In genomic region chr18:60846396-60846795, GRCh38 we compare ENCODE assay signal across 15 cellular contexts.
DNase-seq lines count a peak whose midpoint lies in the region; ATAC-seq and TF ChIP-seq lines count a peak whose summit lies in the region.
"Had no signal": no experiment of that assay in that cellular context is flagged by ENCODE, and none has a peak within 500 bp of the region (broad histone marks: within the 10 kb centered on the region; RNA-seq: fewer than 3 reads in every experiment).

No MANE protein-coding gene starts in this region.

- H3K9me3 ChIP-seq in mammary epithelial cell (replicated peaks; ENCODE audit: insufficient read depth, low read length) (no peaks in the 10 kb centered on the region), breast epithelium (peaks cover 0 to 8% of the 10 kb centered on the region in 2 donors)
- H3K9me3 ChIP-seq in CD4-positive, alpha-beta T cell (ENCODE audit: control insufficient read depth, low read length): peaks cover 6% of the 10 kb centered on the region
- H3K9me3 ChIP-seq: BLaER1 had no signal

- H3K4me1 ChIP-seq in mammary epithelial cell (ENCODE audit: insufficient read depth, low read length): no peaks in the 10 kb centered on the region
- H3K4me1 ChIP-seq in breast epithelium: no peaks in the 10 kb centered on the region
- H3K4me1 ChIP-seq: BLaER1 had no signal

- in situ Hi-C loops in mammary epithelial cell (cut with MboI; ENCODE audit: low sequenced_read_pairs in 2 of 2): no loop called here

- H3K4me2 ChIP-seq in mammary epithelial cell (ENCODE audit: insufficient read depth, low read depth, low read length): no peak overlapping the region
- H3K4me2 ChIP-seq: BLaER1 had no signal

- H3K36me3 Mint-ChIP-seq in CD4-positive, alpha-beta T cell (ENCODE audit: low read depth): no peaks in the 10 kb centered on the region

- no peak overlapping the region for H3K9ac ChIP-seq in mammary epithelial cell (ENCODE audit: insufficient read depth, low read length)
- H3K9ac ChIP-seq: BLaER1 had no signal

- CTCF ChIA-PET in mammary epithelial cell (lab: Charles Lee; ENCODE audit: low non-redundant PET): no interaction called here
- CTCF ChIA-PET in CD4-positive, alpha-beta T cell (lab: Charles Lee): no interaction called here

- H4K20me1 ChIP-seq in mammary epithelial cell (ENCODE audit: insufficient read depth, low read length): no peaks in the 10 kb centered on the region
- H4K20me1 ChIP-seq: BLaER1 had no signal

- no peak overlapping the region for H3K27ac Mint-ChIP-seq in CD4-positive, alpha-beta T cell
- H3K27ac Mint-ChIP-seq: HFFc6 had no signal

- dilution Hi-C loops in mammary epithelial cell (cut with HindIII; ENCODE audit: low sequenced_read_pairs): no loop called here

- POLR2A ChIA-PET in CD4-positive, alpha-beta T cell (lab: Charles Lee): no interaction called here

- H3K4me3 Mint-ChIP-seq in CD4-positive, alpha-beta T cell: no peak overlapping the region
- H3K4me3 Mint-ChIP-seq: HFFc6 had no signal

- H3K36me3 ChIP-seq in mammary epithelial cell (ENCODE audit: insufficient read depth, low read length): no peaks in the 10 kb centered on the region
- H3K36me3 ChIP-seq in breast epithelium: no peaks in the 10 kb centered on the region
- H3K36me3 ChIP-seq: BLaER1 had no signal

- H3K27ac ChIP-seq in mammary epithelial cell (ENCODE audit: insufficient read depth, low read depth, low read length) (no peak overlapping the region), breast epithelium (no peak overlapping the region), dorsolateral prefrontal cortex (no peak overlapping the region)
- no peak overlapping the region for H3K27ac ChIP-seq in CD4-positive, alpha-beta T cell (ENCODE audit: low read depth, low read length)
- H3K27ac ChIP-seq: 22Rv1, BLaER1 had no signal

- intact Hi-C loops in mammary epithelial cell (cut with micrococcal nuclease): no loop called here
- intact Hi-C loops in breast epithelium (cut with DNase I; ENCODE audit: low total_unique reads): no loop called here
- intact Hi-C loops in dorsolateral prefrontal cortex (cut with DNase I): no loop called here
- intact Hi-C loops in CD4-positive, alpha-beta T cell (cut with DNase I, micrococcal nuclease): no loop called here

- no peak for ATAC-seq in CD4-positive, alpha-beta T cell (ENCODE audit: poor library complexity)
- ATAC-seq: GM12878, HepG2 had no signal

- BruUV-seq in mammary epithelial cell (replicated peaks; lab: Mats Ljungman, UMichigan): no TSS peak

- H3K4me3 ChIP-seq in mammary epithelial cell (replicated peaks in 1 of 3; ENCODE audit: insufficient read depth in 1 of 3, low read depth in 2 of 3, low read length in 3 of 3): no peak overlapping the region
- H3K4me3 ChIP-seq in breast epithelium: no peak overlapping the region
- no peak overlapping the region for H3K4me3 ChIP-seq in dorsolateral prefrontal cortex
- H3K4me3 ChIP-seq: BLaER1, GM12878 had no signal

- TF ChIP-seq CTCF in mammary epithelial cell (conservative IDR thresholded peaks at IDR 0.05 in 1 of 2, IDR thresholded peaks at IDR 0.05 in 1 of 2; ENCODE audit: extremely low read depth in 1 of 2, insufficient read depth in 1 of 2, low read depth in 1 of 2, low read length in 2 of 2): no peak
- no peak for TF ChIP-seq CTCF in breast epithelium (IDR thresholded peaks at IDR 0.05)
- no peak for TF ChIP-seq CTCF in dorsolateral prefrontal cortex (IDR thresholded peaks at IDR 0.05 in 54 of 56, conservative IDR thresholded peaks at IDR 0.05 in 2 of 56; ENCODE audit: low read depth in 1 of 56, partially characterized antibody in 56 of 56)
- TF ChIP-seq CTCF in CD4-positive, alpha-beta T cell (IDR thresholded peaks at IDR 0.05): no peak

- H3K27me3 ChIP-seq in mammary epithelial cell (ENCODE audit: insufficient read depth, low read length) (no peaks in the 10 kb centered on the region), breast epithelium (no peaks in the 10 kb centered on the region), dorsolateral prefrontal cortex (no peaks in the 10 kb centered on the region)
- H3K27me3 ChIP-seq in CD4-positive, alpha-beta T cell (ENCODE audit: control insufficient read depth, insufficient read depth, low read length): no peaks in the 10 kb centered on the region
- H3K27me3 ChIP-seq: BLaER1 had no signal

- H3K79me2 ChIP-seq in mammary epithelial cell (ENCODE audit: insufficient read depth, low read length): no peaks in the 10 kb centered on the region

- H3K9me3 Mint-ChIP-seq in CD4-positive, alpha-beta T cell: peaks cover 18% of the 10 kb centered on the region

- H3K27me3 Mint-ChIP-seq in CD4-positive, alpha-beta T cell: no peaks in the 10 kb centered on the region

- DNase-seq in mammary epithelial cell (no peak), breast epithelium (ENCODE audit: low spot score in 2 of 2) (no peak), SK-N-DZ (ENCODE audit: low spot score) (peak; percentile 83), left kidney (ENCODE audit: low read depth, low spot score) (peak; percentile 29), dorsolateral prefrontal cortex (no peak)
- DNase-seq in activated naive CD4-positive, alpha-beta T cell (lab: John Stamatoyannopoulos, UW): no peak
- no peak for DNase-seq in CD4-positive, alpha-beta T cell
- DNase-seq: DMS 273 treated with DMSO at 0.1 percent for 48 hours, GOT3, HCEC 1CT, HFFc6 had no signal

- 51% methylated on average over 6 of the region's 6 CpGs for WGBS in mammary epithelial cell (ENCODE audit: low coverage, missing lambda C conversion rate)

- peak overlapping the region; percentile 37 for H2AFZ ChIP-seq in mammary epithelial cell (ENCODE audit: low read depth, low read length)

- TF ChIP-seq POLR2A in breast epithelium (IDR thresholded peaks at IDR 0.05): no peak

- no peaks in the 10 kb centered on the region for H3K4me1 Mint-ChIP-seq in CD4-positive, alpha-beta T cell (ENCODE audit: low read depth)

Comparison
In these comparisons a context has a peak if more than half of its experiments do, and no peak if none do; other contexts are left out.
1. DNase-seq: peak in SK-N-DZ (single experiment) and left kidney (single experiment); none in mammary epithelial cell (single experiment), breast epithelium (0 of 2), dorsolateral prefrontal cortex (0 of 10), activated naive CD4-positive, alpha-beta T cell (0 of 4) and CD4-positive, alpha-beta T cell (0 of 10).